ENCODE assay signal across 1 cellular context in the genomic region with DNA sequence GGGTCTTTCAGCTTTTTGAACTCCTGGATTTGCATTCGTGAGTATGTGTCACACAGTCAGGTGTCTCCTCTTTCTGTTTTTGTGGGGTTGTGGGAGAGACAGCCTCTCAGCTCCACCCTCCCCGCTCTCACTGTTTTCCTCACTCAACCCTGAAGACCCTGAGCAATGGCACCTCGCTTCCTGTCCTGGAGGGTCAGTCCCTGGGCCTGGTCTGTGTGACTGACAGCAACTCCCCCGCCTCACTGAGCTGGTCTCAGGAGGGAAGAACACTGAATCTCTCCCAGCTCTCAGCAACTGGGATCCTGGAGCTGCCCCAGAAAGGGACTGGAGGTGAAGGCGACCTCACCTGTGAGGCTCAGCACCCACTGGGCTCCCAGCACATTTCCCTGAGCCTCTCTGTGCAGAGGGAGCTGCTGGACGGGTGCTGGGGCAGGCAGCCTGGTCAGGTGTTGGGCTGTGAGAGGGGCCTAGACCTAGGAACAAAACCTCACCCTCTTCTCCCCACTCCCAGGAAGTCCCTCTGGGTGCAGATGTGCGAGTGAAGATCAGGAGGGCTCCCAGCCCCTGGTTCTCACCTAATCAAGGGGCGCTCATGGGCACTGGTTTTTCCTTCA.
TF ChIP-seq lines count a peak whose summit lies in the region.

No MANE protein-coding gene starts in this region.

TF ChIP-seq in K562, 482 proteins besides CTCF, POLR2A, EP300 and RAD21:
- TF ChIP-seq PHF21A (IDR thresholded peaks at IDR 0.05; ENCODE audit: borderline replicate concordance, low read depth) (no peak), MCM5 (IDR thresholded peaks at IDR 0.05; ENCODE audit: low read depth) (no peak)
